9 cellular contexts compared by ENCODE assay signal in the genomic region with DNA sequence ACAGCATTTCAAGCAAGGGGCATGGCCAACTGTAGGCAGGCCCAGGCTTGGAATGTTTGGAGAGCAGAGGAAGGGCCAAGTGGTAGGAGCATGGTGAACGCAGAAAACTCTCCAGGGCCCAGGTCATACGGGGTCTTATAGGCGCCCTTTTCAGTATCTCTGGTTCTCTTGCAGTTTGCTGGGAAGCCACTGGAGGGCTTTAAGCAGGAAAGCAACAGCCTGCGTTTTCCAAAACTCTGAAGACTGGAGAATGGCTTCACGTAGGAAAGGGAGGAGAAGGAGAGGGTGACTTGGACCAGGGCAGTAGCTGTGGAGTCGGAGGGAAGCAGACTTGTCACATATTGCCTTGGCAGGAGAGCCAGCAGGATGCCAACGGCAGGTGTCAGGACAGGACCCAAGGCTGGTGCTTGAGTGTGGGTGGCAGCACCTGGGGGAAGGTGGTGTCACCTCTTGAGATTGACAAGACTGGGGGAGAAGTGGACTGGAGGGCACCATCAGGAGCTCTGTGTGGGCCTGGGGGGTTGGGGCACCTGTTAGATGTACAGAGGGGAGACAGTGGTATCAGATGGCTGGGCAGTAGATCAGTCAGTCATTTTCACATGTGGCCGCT. TPM values are rescaled to one million over a fixed set of nuclear protein-coding genes. Genes with fewer than 3 reads are reported as not detected.
DNase-seq lines count a peak whose midpoint lies in the region; ATAC-seq and TF ChIP-seq lines count a peak whose summit lies in the region.
"Had no signal": no experiment of that assay in that cellular context is flagged by ENCODE, and none has a peak within 500 bp of the region (broad histone marks: within the 10 kb centered on the region; RNA-seq: fewer than 3 reads in every experiment).

No MANE protein-coding gene starts in this region.

- TF ChIP-seq CTCF in PC-9 (conservative IDR thresholded peaks at IDR 0.05) (peak; percentile 48), gastroesophageal sphincter (IDR thresholded peaks at IDR 0.05) (peak in 3 of 4 experiments; percentile 39 to 46 (median 41))

- H3K27me3 ChIP-seq in PC-9 (ENCODE audit: insufficient read depth, low read depth) (no peaks in the 10 kb centered on the region; the same call in 1 of the 2 replicates), gastroesophageal sphincter (no peaks in the 10 kb centered on the region)

- H3K27ac ChIP-seq in PC-9: no peak overlapping the region
- H3K27ac ChIP-seq in gastroesophageal sphincter: no peak overlapping the region
- no peak overlapping the region for H3K27ac ChIP-seq in caudate nucleus (ENCODE audit: low read depth, low read length)

- H3K27ac Mint-ChIP-seq in stimulated activated memory B cell treated with anti-CD40 and anti-IgM and Interleukin-4, amounts not matched to agents 10 μg/mL and 1 μg/mL and 100 μg/mL, for 72 hours: peak overlapping the region; percentile 48

- no peak for TF ChIP-seq EP300 in gastroesophageal sphincter (IDR thresholded peaks at IDR 0.05)

- peak; percentile 13 for DNase-seq in NCI-H345 (lab: John Stamatoyannopoulos, UW)
- no peak for DNase-seq in NCI-H345 treated with DMSO at 0.1 percent for 48 hours (lab: John Stamatoyannopoulos, UW; ENCODE audit: unreplicated experiment)
- no peak for DNase-seq in PC-9
- DNase-seq in caudate nucleus (lab: John Stamatoyannopoulos, UW): no peak
- no peak for DNase-seq in stimulated activated CD4-positive, alpha-beta T cell treated with anti-CD3 and anti-CD28 coated beads, Interleukin-12 subunit alpha, Interleukin-12 subunit beta, amount 100 ng/mL, for 4 hours
- no peak for DNase-seq in SKM-1 (lab: John Stamatoyannopoulos, UW; ENCODE audit: unreplicated experiment)

- H3F3A ChIP-seq in PC-9 (ENCODE audit: insufficient read depth, low read depth): no peaks in the 10 kb centered on the region; the same call in 1 of the 2 replicates

- peaks cover 46% of the 10 kb centered on the region for H3K4me1 Mint-ChIP-seq in stimulated activated memory B cell treated with anti-CD40 and anti-IgM and Interleukin-4, amounts not matched to agents 10 μg/mL and 1 μg/mL and 100 μg/mL, for 72 hours

- no peaks in the 10 kb centered on the region for H3K9me2 ChIP-seq in PC-9 (ENCODE audit: insufficient read depth)

- no peaks in the 10 kb centered on the region for H3K36me3 Mint-ChIP-seq in stimulated activated memory B cell treated with anti-CD40 and anti-IgM and Interleukin-4, amounts not matched to agents 10 μg/mL and 1 μg/mL and 100 μg/mL, for 72 hours

- H3K4me2 ChIP-seq in PC-9: no peak overlapping the region

- H3K9me3 Mint-ChIP-seq in stimulated activated memory B cell treated with anti-CD40 and anti-IgM and Interleukin-4, amounts not matched to agents 10 μg/mL and 1 μg/mL and 100 μg/mL, for 72 hours: no peaks in the 10 kb centered on the region

- 33 to 38% methylated on average over 5 of the region's 8 CpGs for WGBS in gastroesophageal sphincter (ENCODE audit: low coverage in 1 of 2), 2 donors

- no peak overlapping the region for H3K4me3 ChIP-seq in PC-9
- no peak overlapping the region for H3K4me3 ChIP-seq in gastroesophageal sphincter

- H3K4me3 Mint-ChIP-seq in stimulated activated memory B cell treated with anti-CD40 and anti-IgM and Interleukin-4, amounts not matched to agents 10 μg/mL and 1 μg/mL and 100 μg/mL, for 72 hours: no peak overlapping the region

- TF ChIP-seq POLR2A in gastroesophageal sphincter (IDR thresholded peaks at IDR 0.05): no peak

- no peaks in the 10 kb centered on the region for H3K4me1 ChIP-seq in PC-9 (replicated peaks; ENCODE audit: insufficient read depth)
- H3K4me1 ChIP-seq in gastroesophageal sphincter: no peaks in the 10 kb centered on the region

- H3K27me3 Mint-ChIP-seq in stimulated activated memory B cell treated with anti-CD40 and anti-IgM and Interleukin-4, amounts not matched to agents 10 μg/mL and 1 μg/mL and 100 μg/mL, for 72 hours: no peaks in the 10 kb centered on the region

- POLR2A ChIA-PET in PC-9 (lab: Charles Lee; ENCODE audit: unreplicated experiment): no interaction called here

- intact Hi-C loops in PC-9 (cut with micrococcal nuclease; ENCODE audit: unreplicated experiment): no loop called here

- H3K79me2 ChIP-seq in PC-9 (ENCODE audit: low read depth): no peaks in the 10 kb centered on the region

- H3K9me3 ChIP-seq in PC-9 (ENCODE audit: insufficient read depth, low read depth) (no peaks in the 10 kb centered on the region), gastroesophageal sphincter (no peaks in the 10 kb centered on the region)

- ATAC-seq in gastroesophageal sphincter: peak; percentile 31
- ATAC-seq in stimulated activated memory B cell treated with anti-CD40 and anti-IgM and Interleukin-4, amounts not matched to agents 10 μg/mL and 1 μg/mL and 100 μg/mL, for 72 hours: no peak

- no TSS peak for BruUV-seq in PC-9 (replicated peaks; lab: Mats Ljungman, UMichigan)

- CTCF ChIA-PET in PC-9 (lab: Charles Lee): no interaction called here

- H4K20me1 ChIP-seq in PC-9 (ENCODE audit: insufficient read depth): no peaks in the 10 kb centered on the region

- H3K36me3 ChIP-seq in PC-9 (ENCODE audit: low read depth): no peaks in the 10 kb centered on the region
- H3K36me3 ChIP-seq in gastroesophageal sphincter: no peaks in the 10 kb centered on the region

- no peak overlapping the region for H2AFZ ChIP-seq in PC-9

RNA-seq across cellular contexts. Expression of a gene that starts 21.9 kb away (rescaled TPM):
- not detected in 2 replicates for total RNA-seq in PC-9 (2021)
- under 1 TPM in 2 of 4 donors, not detected in 2; 0.31 TPM for total RNA-seq in gastroesophageal sphincter

RNA-seq across cellular contexts. Expression of a gene that starts 22.6 kb away (rescaled TPM):
- total RNA-seq in PC-9 (2021): not detected in 2 replicates
- total RNA-seq in gastroesophageal sphincter: not detected
- total RNA-seq: Daoy had no signal

RNA-seq across cellular contexts. Expression of a gene that starts 56.9 kb away (rescaled TPM):
- total RNA-seq in PC-9 (2021) (1,841 and 2,308 TPM in 2 replicates), gastroesophageal sphincter (over 10,000 TPM in 1 of 4 donors, 1,000 to 10,000 TPM in 3; 7,815 to 15,318 (median 8,757) TPM)
